Comparison of ENCODE assay signal across 21 cellular contexts in the genomic region with DNA sequence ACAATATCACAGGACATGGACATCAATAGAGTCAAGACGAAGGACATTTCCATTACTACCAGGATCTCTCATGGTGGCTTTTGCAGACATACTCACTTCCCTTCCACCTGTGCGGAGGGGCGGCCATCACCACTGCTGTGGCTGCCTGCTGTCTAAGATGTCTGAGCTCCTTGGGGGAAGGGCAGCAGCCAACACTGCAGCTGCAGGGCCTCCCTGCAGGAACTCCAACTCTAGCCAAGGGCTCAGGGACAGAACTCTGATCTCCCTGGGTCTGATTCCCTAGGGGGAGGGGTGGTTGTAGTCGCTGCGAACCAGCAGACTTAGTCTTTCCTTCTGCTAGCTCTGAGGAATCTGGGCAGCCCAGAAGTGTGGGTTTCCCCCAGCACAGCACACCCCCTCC.
"Had no signal": no experiment of that assay in that cellular context is flagged by ENCODE, and none has a peak within 500 bp of the region (broad histone marks: within the 10 kb centered on the region; RNA-seq: fewer than 3 reads in every experiment).

No MANE protein-coding gene starts in this region.

- DNase-seq: activated CD4-positive, alpha-beta T cell treated with anti-CD3 and anti-CD28 coated beads, Interleukin-2, amount 50 U/mL, for 4 hours; activated CD4-positive, CD25-positive, alpha-beta regulatory T cell treated with anti-CD3 and anti-CD28 coated beads, Interleukin-2, amount 50 U/mL, for 72 hours; activated gamma-delta T cell; activated T-cell treated with anti-CD3 and anti-CD28 coated beads, Interleukin-2, amount 50 U/mL, for 72 hours; adrenal gland; effector CD8-positive, alpha-beta T cell; heart right ventricle; kidney glomerular epithelial cell; left ventricle myocardium superior; mucosa of descending colon; naive B cell; ovary; psoas muscle; right cardiac atrium; stimulated activated CD4-positive, alpha-beta T cell treated with anti-CD3 and anti-CD28 coated beads, Interleukin-15, amount 100 ng/mL, for 24 hours; stimulated activated CD4-positive, alpha-beta T cell treated with anti-CD3 and anti-CD28 coated beads, Interleukin-2, amount 100 ng/mL, for 48 hours; stimulated activated naive CD8-positive, alpha-beta T cell treated with anti-CD3 and anti-CD28 coated beads, Interleukin-15, amount 100 ng/mL, for 72 hours; T1000; trophoblast cell had no signal

- ATAC-seq: activated naive CD4-positive, alpha-beta T cell treated with anti-CD3 and anti-CD28 coated beads, Interleukin-2, amount 50 U/mL, for 72 hours; activated T-cell treated with anti-CD3 and anti-CD28 coated beads, Interleukin-2, amount 50 U/mL, for 72 hours; heart right ventricle; left ventricle myocardium superior; mucosa of descending colon; psoas muscle; right cardiac atrium; stimulated activated naive CD8-positive, alpha-beta T cell treated with anti-CD3 and anti-CD28 coated beads, Interleukin-15, amount 100 ng/mL, for 72 hours had no signal

- H3K4me3 ChIP-seq: adrenal gland, esophagus muscularis mucosa, heart right ventricle, mucosa of descending colon, ovary, psoas muscle had no signal

- H3K27ac ChIP-seq: adrenal gland, esophagus muscularis mucosa, heart right ventricle, ovary, psoas muscle had no signal

- H3K9me3 ChIP-seq: adrenal gland, esophagus muscularis mucosa, heart right ventricle, mucosa of descending colon, ovary, psoas muscle had no signal

- H3K27me3 ChIP-seq: adrenal gland, ovary had no signal

- H3K4me1 ChIP-seq: adrenal gland, esophagus muscularis mucosa, heart right ventricle, psoas muscle had no signal

- H3K36me3 ChIP-seq: adrenal gland, esophagus muscularis mucosa, heart right ventricle, ovary had no signal
